21 cellular contexts compared by ENCODE assay signal in the genomic region with DNA sequence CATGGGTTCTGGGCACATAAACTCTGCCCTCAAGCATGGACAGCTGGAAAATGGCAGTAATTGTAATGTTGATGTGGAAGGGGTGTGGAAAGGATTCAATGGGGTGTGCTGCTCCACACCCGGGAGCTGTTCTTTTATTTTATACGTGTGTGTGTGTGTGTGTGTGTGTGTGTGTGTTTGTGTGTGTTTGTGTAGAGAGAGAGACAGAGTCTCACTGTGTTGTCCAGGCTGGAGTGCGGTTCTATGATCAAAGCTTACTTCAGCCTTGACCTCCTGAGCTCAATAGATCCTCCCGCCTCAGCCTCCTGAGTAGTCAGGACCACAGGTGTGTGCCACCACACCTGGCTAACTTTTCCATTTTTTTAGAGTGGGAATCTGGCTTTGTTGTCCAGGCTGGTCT. TPM values are rescaled to one million over a fixed set of nuclear protein-coding genes. Genes with fewer than 3 reads are reported as not detected.
DNase-seq lines count a peak whose midpoint lies in the region; ATAC-seq and TF ChIP-seq lines count a peak whose summit lies in the region.
"Had no signal": no experiment of that assay in that cellular context is flagged by ENCODE, and none has a peak within 500 bp of the region (broad histone marks: within the 10 kb centered on the region; RNA-seq: fewer than 3 reads in every experiment).

No MANE protein-coding gene starts in this region.

- H3K4me1 Mint-ChIP-seq in activated naive CD8-positive, alpha-beta T cell treated with anti-CD3 and anti-CD28 coated beads, Interleukin-2, amount 50 U/mL, for 24 hours: peaks cover 36% of the 10 kb centered on the region
- H3K4me1 Mint-ChIP-seq in activated naive CD8-positive, alpha-beta T cell treated with anti-CD3 and anti-CD28 coated beads for 36 hours: peaks cover 19% of the 10 kb centered on the region
- peaks cover 9% of the 10 kb centered on the region for H3K4me1 Mint-ChIP-seq in endodermal cell
- peaks cover 18% of the 10 kb centered on the region for H3K4me1 Mint-ChIP-seq in type B pancreatic cell (ENCODE audit: unreplicated experiment)
- peaks cover 32% of the 10 kb centered on the region for H3K4me1 Mint-ChIP-seq in CD8-positive, alpha-beta T cell (ENCODE audit: low read depth)

- no peak for ATAC-seq in activated naive CD8-positive, alpha-beta T cell treated with anti-CD3 and anti-CD28 coated beads, Interleukin-2, amount 50 U/mL, for 24 hours
- ATAC-seq in CD8-positive, alpha-beta T cell: no peak
- ATAC-seq: GM12878, PC-3 had no signal

- CTCF ChIA-PET in HEK293 (lab: Yijun Ruan, JAX): interaction anchor here (0.5 to 5.3 kb wide), 26 partner anchors 8 to 887 kb away, joined by 3 to 60 read pairs (median 4); partner anchors contain the start of gene FAM98C
- CTCF ChIA-PET in CD8-positive, alpha-beta T cell (lab: Charles Lee): interaction anchor here (0.8 to 6.0 kb wide), 8 partner anchors 9 to 530 kb away, joined by 3 to 36 read pairs (median 4); partner anchors contain the start of gene FAM98C

- no peak overlapping the region for H3K27ac Mint-ChIP-seq in activated naive CD8-positive, alpha-beta T cell treated with anti-CD3 and anti-CD28 coated beads, Interleukin-2, amount 50 U/mL, for 24 hours
- no peak overlapping the region for H3K27ac Mint-ChIP-seq in activated naive CD8-positive, alpha-beta T cell treated with anti-CD3 and anti-CD28 coated beads for 36 hours
- H3K27ac Mint-ChIP-seq in endodermal cell (no peak overlapping the region), type B pancreatic cell (no peak overlapping the region)
- no peak overlapping the region for H3K27ac Mint-ChIP-seq in CD8-positive, alpha-beta T cell

- TF ChIP-seq CTCF in HEK293 (tag by site-specific recombination; IDR thresholded peaks at IDR 0.05) (no peak), endodermal cell (conservative IDR thresholded peaks at IDR 0.05) (no peak), type B pancreatic cell (conservative IDR thresholded peaks at IDR 0.05) (no peak)
- no peak for TF ChIP-seq CTCF in CD8-positive, alpha-beta T cell (IDR thresholded peaks at IDR 0.05)

- no peak overlapping the region for H3K4me3 ChIP-seq in HEK293 (ENCODE audit: low read depth, low read length)
- peak overlapping the region; percentile 50 for H3K4me3 ChIP-seq in endodermal cell (ENCODE audit: low read length)
- no peak overlapping the region for H3K4me3 ChIP-seq in HAP-1
- H3K4me3 ChIP-seq in CD8-positive, alpha-beta T cell (ENCODE audit: low read depth, low read length): no peak overlapping the region
- H3K4me3 ChIP-seq: GM12878 had no signal

- H3K36me3 Mint-ChIP-seq in activated naive CD8-positive, alpha-beta T cell treated with anti-CD3 and anti-CD28 coated beads, Interleukin-2, amount 50 U/mL, for 24 hours (ENCODE audit: low read depth): peaks cover 38% of the 10 kb centered on the region
- peaks cover 47% of the 10 kb centered on the region for H3K36me3 Mint-ChIP-seq in activated naive CD8-positive, alpha-beta T cell treated with anti-CD3 and anti-CD28 coated beads for 36 hours
- peaks cover 39% of the 10 kb centered on the region for H3K36me3 Mint-ChIP-seq in endodermal cell (ENCODE audit: low read depth)
- H3K36me3 Mint-ChIP-seq in type B pancreatic cell: peaks cover 28% of the 10 kb centered on the region
- peaks cover 40% of the 10 kb centered on the region for H3K36me3 Mint-ChIP-seq in CD8-positive, alpha-beta T cell

- H3K4me1 ChIP-seq in HEK293 (ENCODE audit: control insufficient read depth, insufficient read depth, low read length) (peaks cover 10% of the 10 kb centered on the region; the same call in 1 of the 2 replicates), endodermal cell (ENCODE audit: control insufficient read depth, insufficient read depth, low read length) (no peaks in the 10 kb centered on the region), HAP-1 (peaks cover 4% of the 10 kb centered on the region)
- H3K4me1 ChIP-seq in CD8-positive, alpha-beta T cell (ENCODE audit: insufficient read depth, low read length): peaks cover 22% of the 10 kb centered on the region

- H3K27ac ChIP-seq in HEK293 (ENCODE audit: extremely low read depth, low read depth, low read length) (no peak overlapping the region), endodermal cell (ENCODE audit: low read depth, low read length) (no peak overlapping the region)
- H3K27ac ChIP-seq in CD8-positive, alpha-beta T cell (ENCODE audit: low read depth, low read length): no peak overlapping the region
- H3K27ac ChIP-seq: BLaER1 treated with 17β-estradiol and CSF1 and Interleukin-3, amounts not matched to agents 10 nM and 100 nM had no signal

- H3K27me3 Mint-ChIP-seq in activated naive CD8-positive, alpha-beta T cell treated with anti-CD3 and anti-CD28 coated beads, Interleukin-2, amount 50 U/mL, for 24 hours: no peaks in the 10 kb centered on the region
- no peaks in the 10 kb centered on the region for H3K27me3 Mint-ChIP-seq in activated naive CD8-positive, alpha-beta T cell treated with anti-CD3 and anti-CD28 coated beads for 36 hours
- H3K27me3 Mint-ChIP-seq in endodermal cell (ENCODE audit: insufficient read depth): peaks cover 9% of the 10 kb centered on the region
- H3K27me3 Mint-ChIP-seq in type B pancreatic cell: no peaks in the 10 kb centered on the region
- H3K27me3 Mint-ChIP-seq in CD8-positive, alpha-beta T cell (ENCODE audit: low read depth): no peaks in the 10 kb centered on the region
- H3K27me3 Mint-ChIP-seq: CD4-positive, alpha-beta T cell; IgD-negative memory B cell had no signal

- peak overlapping the region; percentile 60 for H3K4me3 Mint-ChIP-seq in activated naive CD8-positive, alpha-beta T cell treated with anti-CD3 and anti-CD28 coated beads, Interleukin-2, amount 50 U/mL, for 24 hours
- H3K4me3 Mint-ChIP-seq in activated naive CD8-positive, alpha-beta T cell treated with anti-CD3 and anti-CD28 coated beads for 36 hours: no peak overlapping the region
- H3K4me3 Mint-ChIP-seq in endodermal cell (no peak overlapping the region), type B pancreatic cell (peak overlapping the region; percentile 20)
- no peak overlapping the region for H3K4me3 Mint-ChIP-seq in CD8-positive, alpha-beta T cell

- H3K9me3 ChIP-seq in HEK293 (ENCODE audit: control insufficient read depth, insufficient read depth, low read depth, low read length): no peaks in the 10 kb centered on the region
- peaks cover 44% of the 10 kb centered on the region for H3K9me3 ChIP-seq in endodermal cell (ENCODE audit: control insufficient read depth, low read length)
- H3K9me3 ChIP-seq in HAP-1: peaks cover 17% of the 10 kb centered on the region
- H3K9me3 ChIP-seq in CD8-positive, alpha-beta T cell (ENCODE audit: low read length): peaks cover 4% of the 10 kb centered on the region
- H3K9me3 ChIP-seq: SK-N-SH had no signal

- H3K36me3 ChIP-seq in HEK293 (ENCODE audit: control insufficient read depth in 2 of 2, insufficient read depth in 1 of 2, low read length in 2 of 2) (peaks cover 26 to 33% of the 10 kb centered on the region in 2 experiments), endodermal cell (ENCODE audit: control insufficient read depth, insufficient read depth, low read length) (peaks cover 31% of the 10 kb centered on the region), HAP-1 (replicated peaks) (peaks cover 18% of the 10 kb centered on the region)
- H3K36me3 ChIP-seq in CD8-positive, alpha-beta T cell (ENCODE audit: insufficient read depth, low read length): no peaks in the 10 kb centered on the region

- no peak for DNase-seq in activated naive CD8-positive, alpha-beta T cell treated with anti-CD3 and anti-CD28 coated beads, Interleukin-2, amount 50 U/mL, for 24 hours
- no peak for DNase-seq in activated naive CD8-positive, alpha-beta T cell treated with anti-CD3 and anti-CD28 coated beads for 36 hours
- DNase-seq in endodermal cell (no peak), type B pancreatic cell (ENCODE audit: extremely low spot score, unreplicated experiment) (no peak), HAP-1 (ENCODE audit: low spot score in 2 of 2) (no peak)
- DNase-seq in CD8-positive, alpha-beta T cell: no peak
- DNase-seq: CD4-positive, alpha-beta T cell; DMS79; GOT3; HCEC 1CT; NCI-H1092 treated with DMSO at 0.1 percent for 48 hours; NCI-H1436 treated with DMSO at 0.1 percent for 48 hours; NCI-H187 treated with DMSO at 0.1 percent for 48 hours; NCI-H748 treated with DMSO at 0.1 percent for 48 hours; PC-3; SK-N-SH had no signal

- WGBS in endodermal cell (ENCODE audit: insufficient coverage in 1 of 2, insufficient read length in 1 of 2), 2 experiments: 94 to 100% methylated on average over 2 to 4 of the region's 4 CpGs

- POLR2A ChIA-PET in HEK293 (lab: Yijun Ruan, JAX): interaction anchor here (0.7 to 1.6 kb wide), 5 partner anchors 42 to 559 kb away, joined by 3 to 6 read pairs (median 4); partner anchors contain the start of genes FAM98C, FBXO17 and PSMD8
- POLR2A ChIA-PET in CD8-positive, alpha-beta T cell (lab: Charles Lee): interaction anchor here (0.7 kb wide), 1 partner anchor 429 kb away, joined by 3 read pairs; no protein-coding TSS in a partner anchor

- in situ Hi-C loops in HAP-1 (cut with MboI; ENCODE audit: low sequenced_read_pairs): no loop called here

- H3K27me3 ChIP-seq in endodermal cell (ENCODE audit: control insufficient read depth, insufficient read depth, low read length, poor library complexity, severe bottlenecking) (no peaks in the 10 kb centered on the region), HAP-1 (ENCODE audit: low read depth) (no peaks in the 10 kb centered on the region)
- H3K27me3 ChIP-seq in CD8-positive, alpha-beta T cell (ENCODE audit: insufficient read depth, low read length): no peaks in the 10 kb centered on the region
- H3K27me3 ChIP-seq: BLaER1 treated with 17β-estradiol and CSF1 and Interleukin-3, amounts not matched to agents 10 nM and 100 nM had no signal

- intact Hi-C loops in CD8-positive, alpha-beta T cell (cut with DNase I, micrococcal nuclease): loop anchor here in 1 of 2 experiments (10.0 kb wide), 1 partner anchor 389 kb away; no protein-coding TSS in a partner anchor

- H3K9ac ChIP-seq in endodermal cell (ENCODE audit: extremely low read depth, low read length, poor library complexity, severe bottlenecking): no peak overlapping the region
- H3K9ac ChIP-seq: BLaER1 treated with 17β-estradiol and CSF1 and Interleukin-3, amounts not matched to agents 10 nM and 100 nM; SK-N-SH had no signal

- no peaks in the 10 kb centered on the region for H3K9me3 Mint-ChIP-seq in activated naive CD8-positive, alpha-beta T cell treated with anti-CD3 and anti-CD28 coated beads, Interleukin-2, amount 50 U/mL, for 24 hours
- peaks cover 9% of the 10 kb centered on the region for H3K9me3 Mint-ChIP-seq in activated naive CD8-positive, alpha-beta T cell treated with anti-CD3 and anti-CD28 coated beads for 36 hours
- H3K9me3 Mint-ChIP-seq in endodermal cell (peaks cover 44% of the 10 kb centered on the region), type B pancreatic cell (peaks cover 5% of the 10 kb centered on the region)
- no peaks in the 10 kb centered on the region for H3K9me3 Mint-ChIP-seq in CD8-positive, alpha-beta T cell
- H3K9me3 Mint-ChIP-seq: CD4-positive, alpha-beta T cell had no signal

RNA-seq across cellular contexts. Expression of gene MRPS12, which starts 2.8 kb away (rescaled TPM):
- total RNA-seq in activated naive CD8-positive, alpha-beta T cell treated with anti-CD3 and anti-CD28 coated beads for 36 hours: 100 to 1,000 TPM; 114 to 124 TPM
- total RNA-seq in endodermal cell (10 to 100 TPM; 37.5 to 38.3 TPM), type B pancreatic cell (ENCODE audit: low replicate concordance) (45.6 and 58.0 TPM in 2 replicates)
- 28.6 TPM for polyA plus RNA-seq in endodermal cell (2013, experiment 1 of 2)
- 30.0 TPM for polyA plus RNA-seq in endodermal cell (2013, experiment 2 of 2)
- total RNA-seq in CD8-positive, alpha-beta T cell: 10 to 100 TPM; 14.4 to 15.7 TPM

RNA-seq across cellular contexts. Expression of gene SARS2, which starts 3.0 kb away (rescaled TPM):
- 10 to 100 TPM; 39.8 to 43.2 TPM for total RNA-seq in activated naive CD8-positive, alpha-beta T cell treated with anti-CD3 and anti-CD28 coated beads for 36 hours
- 10 to 100 TPM; 53.2 to 60.2 TPM for total RNA-seq in endodermal cell
- polyA plus RNA-seq in endodermal cell (2013, experiment 1 of 2): 56.0 TPM
- 44.1 TPM for polyA plus RNA-seq in endodermal cell (2013, experiment 2 of 2)
- 29.4 and 32.3 TPM in 2 replicates for total RNA-seq in type B pancreatic cell (ENCODE audit: low replicate concordance)
- 10 to 100 TPM; 24.3 to 26.1 TPM for total RNA-seq in CD8-positive, alpha-beta T cell

RNA-seq across cellular contexts. Expression of gene CCER2, which starts 21.6 kb away (rescaled TPM):
- 1 to 10 TPM in 1 of 2 experiments, under 1 TPM in 1; 0.96 to 1.5 TPM for total RNA-seq in activated naive CD8-positive, alpha-beta T cell treated with anti-CD3 and anti-CD28 coated beads for 36 hours
- total RNA-seq in endodermal cell (1 to 10 TPM in 1 of 2 donors, not detected in 1; 1.2 TPM), type B pancreatic cell (ENCODE audit: low replicate concordance) (0.55 and 1.2 TPM in 2 replicates)
- 4.8 TPM for polyA plus RNA-seq in endodermal cell (2013, experiment 1 of 2)
- 4.2 TPM for polyA plus RNA-seq in endodermal cell (2013, experiment 2 of 2)
- total RNA-seq in CD8-positive, alpha-beta T cell: 1 to 10 TPM in 1 of 2 experiments, under 1 TPM in 1; 0.97 to 1.0 TPM
- total RNA-seq: A172 had no signal
- polyA plus RNA-seq: IgD-negative memory B cell had no signal

RNA-seq across cellular contexts. Expression of gene NFKBIB, which starts 33.8 kb away (rescaled TPM):
- 10 to 100 TPM; 85.7 to 86.2 TPM for total RNA-seq in activated naive CD8-positive, alpha-beta T cell treated with anti-CD3 and anti-CD28 coated beads for 36 hours
- total RNA-seq in endodermal cell (10 to 100 TPM; 20.7 to 24.3 TPM), type B pancreatic cell (ENCODE audit: low replicate concordance) (13.7 and 21.1 TPM in 2 replicates)
- 18.4 TPM for polyA plus RNA-seq in endodermal cell (2013, experiment 1 of 2)
- 18.2 TPM for polyA plus RNA-seq in endodermal cell (2013, experiment 2 of 2)
- total RNA-seq in CD8-positive, alpha-beta T cell: 10 to 100 TPM; 62.9 to 66.1 TPM

RNA-seq across cellular contexts. Expression of gene SIRT2, which starts 34.1 kb away (rescaled TPM):
- total RNA-seq in activated naive CD8-positive, alpha-beta T cell treated with anti-CD3 and anti-CD28 coated beads for 36 hours: 10 to 100 TPM; 19.4 to 21.2 TPM
- total RNA-seq in endodermal cell (10 to 100 TPM; 10.4 to 13.7 TPM), type B pancreatic cell (ENCODE audit: low replicate concordance) (43.7 and 46.0 TPM in 2 replicates)
- 30.3 TPM for polyA plus RNA-seq in endodermal cell (2013, experiment 1 of 2)
- 23.5 TPM for polyA plus RNA-seq in endodermal cell (2013, experiment 2 of 2)
- 10 to 100 TPM; 90.6 to 95.1 TPM for total RNA-seq in CD8-positive, alpha-beta T cell

Comparison
In these comparisons a context has a peak if more than half of its experiments do, and no peak if none do; other contexts are left out.
1. H3K4me3 Mint-ChIP-seq: peak in activated naive CD8-positive, alpha-beta T cell treated with anti-CD3 and anti-CD28 coated beads, Interleukin-2, amount 50 U/mL, for 24 hours (single experiment) and type B pancreatic cell (single experiment); none in activated naive CD8-positive, alpha-beta T cell treated with anti-CD3 and anti-CD28 coated beads for 36 hours (single experiment), endodermal cell (single experiment) and CD8-positive, alpha-beta T cell (single experiment).